18 cellular contexts compared by ENCODE assay signal in the genomic region with DNA sequence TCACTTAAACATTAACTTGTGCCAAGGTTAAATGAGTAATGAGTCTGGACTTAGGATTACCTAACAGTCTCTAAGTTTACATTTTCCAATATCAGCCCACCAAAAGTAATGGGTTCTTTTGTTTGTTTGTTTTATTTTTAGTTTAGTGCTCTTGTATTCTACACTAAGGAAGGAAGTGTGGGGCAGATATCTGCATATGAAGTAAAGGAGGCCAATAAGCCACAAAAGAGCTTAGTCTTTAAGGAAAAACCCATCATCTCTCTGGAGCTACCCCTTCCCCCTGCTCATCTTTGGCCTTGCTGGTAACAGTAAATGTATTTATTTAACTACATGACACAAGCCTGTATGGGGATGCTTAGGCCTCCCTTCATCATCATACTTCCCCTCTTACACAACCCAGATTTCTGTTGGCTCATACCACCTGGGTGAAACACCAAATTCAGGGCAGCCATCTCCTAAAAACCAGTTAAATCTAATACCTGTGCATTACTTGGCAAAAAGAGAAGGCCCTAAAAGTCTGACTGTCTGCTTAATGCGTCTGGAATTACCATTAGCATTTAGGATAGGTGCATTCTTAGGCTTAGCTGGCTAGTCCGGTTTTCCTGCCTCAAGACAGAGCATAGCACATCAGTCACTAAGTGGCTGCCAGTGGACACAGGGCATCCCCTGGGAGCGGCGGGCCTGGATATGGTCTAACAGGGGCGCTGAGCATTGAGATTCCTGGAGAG.
DNase-seq lines count a peak whose midpoint lies in the region; ATAC-seq and TF ChIP-seq lines count a peak whose summit lies in the region.
"Had no signal": no experiment of that assay in that cellular context is flagged by ENCODE, and none has a peak within 500 bp of the region (broad histone marks: within the 10 kb centered on the region; RNA-seq: fewer than 3 reads in every experiment).

No MANE protein-coding gene starts in this region.

- no peak overlapping the region for H3K27ac ChIP-seq in neural progenitor cell
- H3K27ac ChIP-seq in heart left ventricle = peak overlapping the region in 1 of 12 donors; percentile 13
- H3K27ac ChIP-seq: ovary, testis had no signal

- peaks cover 10% of the 10 kb centered on the region for H3K4me1 Mint-ChIP-seq in neural progenitor cell

- TF ChIP-seq CTCF in BE2C (IDR thresholded peaks at IDR 0.05; ENCODE audit: low read depth, low read length) = no peak
- TF ChIP-seq CTCF in neural progenitor cell (IDR thresholded peaks at IDR 0.05) = no peak
- TF ChIP-seq CTCF in heart left ventricle (IDR thresholded peaks at IDR 0.05) = no peak
- TF ChIP-seq CTCF in GM10248 (IDR thresholded peaks at IDR 0.05; ENCODE audit: control extremely low read depth, extremely low read depth, low read depth, missing control alignments) = no peak

- H2AFZ ChIP-seq in neural progenitor cell (replicated peaks) = peak overlapping the region; percentile 43

- H3K36me3 Mint-ChIP-seq in neural progenitor cell = no peaks in the 10 kb centered on the region

- H3K4me3 ChIP-seq in BE2C (ENCODE audit: low read depth, low read length) (no peak overlapping the region), neural progenitor cell (no peak overlapping the region), heart left ventricle (no peak overlapping the region)
- H3K4me3 ChIP-seq: ovary, testis had no signal

- no peak overlapping the region for H3K9ac ChIP-seq in neural progenitor cell

- H3K4me3 Mint-ChIP-seq in neural progenitor cell = no peak overlapping the region

- no peaks in the 10 kb centered on the region for H3K79me2 ChIP-seq in neural progenitor cell (ENCODE audit: low read depth)

- no peaks in the 10 kb centered on the region for H3K36me3 ChIP-seq in BE2C
- no peaks in the 10 kb centered on the region for H3K36me3 ChIP-seq in neural progenitor cell
- no peaks in the 10 kb centered on the region for H3K36me3 ChIP-seq in heart left ventricle
- H3K36me3 ChIP-seq: ovary had no signal

- 80 to 90% (median 89%) methylated on average over 5 of the region's 5 CpGs for WGBS in heart left ventricle, 4 donors

- no peak for TF ChIP-seq POLR2A in heart left ventricle (IDR thresholded peaks at IDR 0.05)

- DNase-seq in BE2C (peak; percentile 16), NCI-H226 (peak; percentile 61), neural progenitor cell (ENCODE audit: low spot score) (peak; percentile 53), heart left ventricle (no peak), GM10248 (ENCODE audit: extremely low spot score) (no peak), NCI-H187 treated with DMSO at 0.1 percent for 48 hours (lab: John Stamatoyannopoulos, UW) (no peak), left ventricle myocardium superior (no peak)
- DNase-seq: activated naive CD4-positive, alpha-beta T cell treated with Interleukin-2 at 50 U/mL for 16 hours; central memory CD4-positive, alpha-beta T cell; DMS153; KG1; NCI-H1436; NCI-H524; ovary; SIG-M5; stimulated activated CD4-positive, alpha-beta T cell treated with anti-CD3 and anti-CD28 coated beads, Interleukin-15, amount 100 ng/mL, for 24 hours; testis had no signal

- ATAC-seq in esophagus mucosa = peak; percentile 62
- ATAC-seq in heart left ventricle = no peak
- ATAC-seq in left ventricle myocardium superior = no peak

- H3K4me1 ChIP-seq in BE2C = no peaks in the 10 kb centered on the region
- peaks cover 22% of the 10 kb centered on the region for H3K4me1 ChIP-seq in neural progenitor cell
- peaks cover 0 to 17% (median 0%) of the 10 kb centered on the region in 12 donors for H3K4me1 ChIP-seq in heart left ventricle
- H3K4me1 ChIP-seq: testis had no signal

- POLR2A ChIA-PET in GM10248 (lab: Yijun Ruan, JAX) = no interaction called here

- H3K27me3 Mint-ChIP-seq in neural progenitor cell (ENCODE audit: insufficient read depth, low read depth) = no peaks in the 10 kb centered on the region

- CTCF ChIA-PET in GM10248 (lab: Yijun Ruan, JAX) = no interaction called here

- H3K9me3 Mint-ChIP-seq in neural progenitor cell = no peaks in the 10 kb centered on the region

- no peak overlapping the region for H3K4me2 ChIP-seq in neural progenitor cell

- no peaks in the 10 kb centered on the region for H3F3A ChIP-seq in neural progenitor cell (ENCODE audit: low read depth)

- no peaks in the 10 kb centered on the region for H4K20me1 ChIP-seq in neural progenitor cell (ENCODE audit: low read depth)

- no peaks in the 10 kb centered on the region for H3K9me3 ChIP-seq in BE2C
- no peaks in the 10 kb centered on the region for H3K9me3 ChIP-seq in neural progenitor cell (ENCODE audit: low read depth)
- H3K9me3 ChIP-seq in heart left ventricle = no peaks in the 10 kb centered on the region
- H3K9me3 ChIP-seq: ovary, testis had no signal

- no peaks in the 10 kb centered on the region for H3K27me3 ChIP-seq in BE2C
- no peaks in the 10 kb centered on the region for H3K27me3 ChIP-seq in neural progenitor cell
- no peaks in the 10 kb centered on the region for H3K27me3 ChIP-seq in heart left ventricle
- H3K27me3 ChIP-seq: ovary, testis had no signal

- H3K27ac Mint-ChIP-seq in neural progenitor cell = no peak overlapping the region

- intact Hi-C loops in heart left ventricle (cut with DNase I) = no loop called here
- intact Hi-C loops in left ventricle myocardium superior (cut with micrococcal nuclease) = no loop called here

Comparison
In these comparisons a context has a peak if more than half of its experiments do, and no peak if none do; other contexts are left out.
1. DNase-seq: peak in BE2C (single experiment), NCI-H226 (single experiment) and neural progenitor cell (single experiment); none in heart left ventricle (0 of 5), GM10248 (single experiment), NCI-H187 treated with DMSO at 0.1 percent for 48 hours (single experiment) and left ventricle myocardium superior (single experiment).